ENCODE assay signal across 18 cellular contexts in the genomic region with DNA sequence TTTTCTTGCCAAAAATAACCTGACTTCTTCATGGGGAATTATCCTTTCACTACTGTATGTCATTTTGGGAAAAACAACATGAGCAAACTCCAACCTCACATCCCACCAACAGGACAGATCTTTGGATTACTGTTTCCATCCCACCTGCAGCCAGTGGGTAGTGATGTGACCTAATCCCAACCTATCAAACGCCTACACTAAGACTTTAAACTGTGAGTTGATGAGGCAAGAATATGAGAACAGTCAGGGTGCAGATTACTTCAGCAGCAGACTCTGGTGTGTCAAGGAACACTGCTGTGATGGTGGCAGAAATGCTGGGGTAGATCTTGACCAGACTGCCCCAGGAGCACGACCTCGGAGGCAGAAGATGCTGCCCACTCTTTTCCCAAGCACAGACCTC.
"Had no signal": no experiment of that assay in that cellular context is flagged by ENCODE, and none has a peak within 500 bp of the region (broad histone marks: within the 10 kb centered on the region; RNA-seq: fewer than 3 reads in every experiment).

No MANE protein-coding gene starts in this region.

- ATAC-seq: activated CD8-positive, alpha-beta memory T cell treated with anti-CD3 and anti-CD28 coated beads, Interleukin-2, amount 10 ng/mL, durations not matched to agents 7 days and 5 days; activated naive CD8-positive, alpha-beta T cell treated with anti-CD3 and anti-CD28 coated beads, Interleukin-2, amount 50 U/mL, for 24 hours; left cardiac atrium; natural killer cell; right cardiac atrium had no signal

- H3K4me3 Mint-ChIP-seq: activated CD4-positive, alpha-beta memory T cell treated with anti-CD3 and anti-CD28 coated beads for 36 hours; activated CD8-positive, alpha-beta memory T cell treated with anti-CD3 and anti-CD28 coated beads, Interleukin-2, amount 10 ng/mL, durations not matched to agents 7 days and 5 days; activated naive CD4-positive, alpha-beta T cell treated with anti-CD3 and anti-CD28 coated beads, Interleukin-2, amount 10 ng/mL, durations not matched to agents 7 days and 5 days; activated naive CD8-positive, alpha-beta T cell treated with anti-CD3 and anti-CD28 coated beads, Interleukin-2, amount 50 U/mL, for 24 hours; natural killer cell; type B pancreatic cell had no signal

- H3K4me3 ChIP-seq: prostate gland, stomach had no signal

- H3K27me3 Mint-ChIP-seq: activated CD4-positive, alpha-beta memory T cell treated with anti-CD3 and anti-CD28 coated beads for 36 hours; activated naive CD4-positive, alpha-beta T cell treated with anti-CD3 and anti-CD28 coated beads, Interleukin-2, amount 10 ng/mL, durations not matched to agents 7 days and 5 days; type B pancreatic cell had no signal

- H3K9me3 Mint-ChIP-seq: activated CD4-positive, alpha-beta memory T cell treated with anti-CD3 and anti-CD28 coated beads for 36 hours; activated naive CD4-positive, alpha-beta T cell treated with anti-CD3 and anti-CD28 coated beads, Interleukin-2, amount 10 ng/mL, durations not matched to agents 7 days and 5 days; activated naive CD8-positive, alpha-beta T cell treated with anti-CD3 and anti-CD28 coated beads, Interleukin-2, amount 50 U/mL, for 24 hours; natural killer cell; type B pancreatic cell had no signal

- H3K4me1 ChIP-seq: prostate gland had no signal

- H3K4me1 Mint-ChIP-seq: activated naive CD4-positive, alpha-beta T cell treated with anti-CD3 and anti-CD28 coated beads, Interleukin-2, amount 10 ng/mL, durations not matched to agents 7 days and 5 days; natural killer cell had no signal

- H3K27me3 ChIP-seq: brain microvascular endothelial cell, stomach had no signal

- DNase-seq: activated CD4-positive, alpha-beta memory T cell treated with anti-CD3 and anti-CD28 coated beads for 36 hours; activated CD8-positive, alpha-beta memory T cell treated with anti-CD3 and anti-CD28 coated beads, Interleukin-2, amount 10 ng/mL, durations not matched to agents 7 days and 5 days; activated effector memory CD4-positive, alpha-beta T cell treated with Interleukin-2 at 50 U/mL for 16 hours; activated naive CD4-positive, alpha-beta T cell treated with anti-CD3 and anti-CD28 coated beads, Interleukin-2, amount 10 ng/mL, durations not matched to agents 7 days and 5 days; activated naive CD8-positive, alpha-beta T cell treated with anti-CD3 and anti-CD28 coated beads, Interleukin-2, amount 50 U/mL, for 24 hours; aorta; brain microvascular endothelial cell; cortex of kidney; left cardiac atrium; natural killer cell; occipital lobe; stimulated activated CD4-positive, alpha-beta T cell treated with anti-CD3 and anti-CD28 coated beads, Interleukin-4, amount 100 ng/mL, for 1 hour; stomach; SW 1271; WERI-Rb-1 had no signal

- H3K36me3 Mint-ChIP-seq: activated CD4-positive, alpha-beta memory T cell treated with anti-CD3 and anti-CD28 coated beads for 36 hours; natural killer cell; type B pancreatic cell had no signal

- H3K36me3 ChIP-seq: brain microvascular endothelial cell, prostate gland, stomach, WERI-Rb-1 had no signal

- H3K9me3 ChIP-seq: prostate gland, stomach had no signal

- H3K27ac Mint-ChIP-seq: activated CD4-positive, alpha-beta memory T cell treated with anti-CD3 and anti-CD28 coated beads for 36 hours; activated CD8-positive, alpha-beta memory T cell treated with anti-CD3 and anti-CD28 coated beads, Interleukin-2, amount 10 ng/mL, durations not matched to agents 7 days and 5 days; activated naive CD4-positive, alpha-beta T cell treated with anti-CD3 and anti-CD28 coated beads, Interleukin-2, amount 10 ng/mL, durations not matched to agents 7 days and 5 days; activated naive CD8-positive, alpha-beta T cell treated with anti-CD3 and anti-CD28 coated beads, Interleukin-2, amount 50 U/mL, for 24 hours; natural killer cell had no signal

- H3K27ac ChIP-seq: brain microvascular endothelial cell, prostate gland, stomach, WERI-Rb-1 had no signal
